In the genomic region with DNA sequence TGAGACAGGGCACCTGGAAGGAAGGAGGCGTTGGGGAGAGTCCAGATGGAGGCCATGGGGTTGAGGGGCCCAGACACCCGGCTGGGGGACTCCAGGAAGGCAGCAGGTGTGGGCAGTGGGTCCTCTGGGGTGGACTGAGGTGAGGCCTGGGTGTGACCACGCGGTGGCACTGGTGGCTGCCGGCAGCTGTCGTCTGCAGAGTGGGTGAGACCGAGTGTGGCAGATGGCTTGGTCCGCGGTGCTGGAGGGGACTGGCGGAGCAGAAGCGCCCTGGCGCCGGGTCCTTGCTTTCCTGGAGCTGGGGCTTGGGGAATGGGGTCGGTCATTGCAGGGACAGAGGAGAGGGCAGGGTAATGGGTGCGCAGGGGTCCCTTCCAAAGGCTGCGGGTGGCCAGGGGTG, we compare ENCODE assay signal across 9 cellular contexts. TPM values are rescaled to one million over a fixed set of nuclear protein-coding genes. Genes with fewer than 3 reads are reported as not detected.
A peak's percentile ranks its signal among the peaks of the same experiment; 100 is the strongest.
DNase-seq lines count a peak whose midpoint lies in the region; ATAC-seq and TF ChIP-seq lines count a peak whose summit lies in the region.
"Had no signal": no experiment of that assay in that cellular context is flagged by ENCODE, and none has a peak within 500 bp of the region (broad histone marks: within the 10 kb centered on the region; RNA-seq: fewer than 3 reads in every experiment).

No MANE protein-coding gene starts in this region.

- H3K79me2 ChIP-seq in mesendoderm (ENCODE audit: control insufficient read depth, insufficient read depth, low read length) = no peaks in the 10 kb centered on the region

- no peak for DNase-seq in GM06990 (ENCODE audit: extremely low read depth, insufficient read length)
- no peak for DNase-seq in activated naive CD8-positive, alpha-beta T cell treated with anti-CD3 and anti-CD28 coated beads, Interleukin-2, amount 10 ng/mL, durations not matched to agents 7 days and 5 days
- peak; percentile 40 for DNase-seq in mesendoderm
- DNase-seq in NCI-H1048 (lab: John Stamatoyannopoulos, UW) = no peak

- H3K9ac ChIP-seq in mesendoderm (ENCODE audit: low read length) = peak overlapping the region; percentile 42

- H3K56ac ChIP-seq in mesendoderm (ENCODE audit: low read length) = peak overlapping the region; percentile 64

- no CpG with 5 or more reads among the region's 16 CpGs for WGBS in mesendoderm (ENCODE audit: extremely low coverage, insufficient coverage, low lambda C conversion rate)

- no peaks in the 10 kb centered on the region for H3K79me1 ChIP-seq in mesendoderm (ENCODE audit: low read length)

- H3K4ac ChIP-seq in mesendoderm (ENCODE audit: low read depth, low read length) = no peak overlapping the region

- no peak overlapping the region for H3K27ac ChIP-seq in mesendoderm (ENCODE audit: low read depth, low read length)
- H3K27ac ChIP-seq: HL-60 had no signal

- peak; percentile 29 for TF ChIP-seq CTCF in GM06990 (IDR thresholded peaks at IDR 0.05; ENCODE audit: insufficient read depth, low read length, poor library complexity, severe bottlenecking)

- peak overlapping the region; percentile 42 for H3K4me3 Mint-ChIP-seq in activated naive CD8-positive, alpha-beta T cell treated with anti-CD3 and anti-CD28 coated beads, Interleukin-2, amount 10 ng/mL, durations not matched to agents 7 days and 5 days

- H3K27me3 ChIP-seq in GM06990 (replicated peaks; ENCODE audit: control insufficient read depth, insufficient read depth, low read length) (no peaks in the 10 kb centered on the region), mesendoderm (ENCODE audit: insufficient read depth, low read length, poor library complexity) (no peaks in the 10 kb centered on the region)

- H4K8ac ChIP-seq in mesendoderm (ENCODE audit: low read depth, low read length) = no peak overlapping the region

- H3K27me3 Mint-ChIP-seq in activated naive CD8-positive, alpha-beta T cell treated with anti-CD3 and anti-CD28 coated beads, Interleukin-2, amount 10 ng/mL, durations not matched to agents 7 days and 5 days = no peaks in the 10 kb centered on the region

- no peak overlapping the region for H2BK15ac ChIP-seq in mesendoderm (replicated peaks; ENCODE audit: low read depth)

- no peak overlapping the region for H2BK5ac ChIP-seq in mesendoderm (ENCODE audit: low read length)

- H3K9me3 Mint-ChIP-seq in activated naive CD8-positive, alpha-beta T cell treated with anti-CD3 and anti-CD28 coated beads, Interleukin-2, amount 10 ng/mL, durations not matched to agents 7 days and 5 days = no peaks in the 10 kb centered on the region

- no peak overlapping the region for H4K5ac ChIP-seq in mesendoderm (ENCODE audit: low read length)

- peak overlapping the region; percentile 27 for H3K4me2 ChIP-seq in mesendoderm (ENCODE audit: low read length)

- H3K18ac ChIP-seq in mesendoderm (ENCODE audit: low read length) = no peak overlapping the region

- H3K27ac Mint-ChIP-seq in activated naive CD8-positive, alpha-beta T cell treated with anti-CD3 and anti-CD28 coated beads, Interleukin-2, amount 10 ng/mL, durations not matched to agents 7 days and 5 days = peak overlapping the region; percentile 72

- H2BK120ac ChIP-seq in mesendoderm (ENCODE audit: low read depth, low read length) = no peak overlapping the region

- no peak overlapping the region for H2AK5ac ChIP-seq in mesendoderm (ENCODE audit: low read length)

- ATAC-seq in HG03159 (IDR thresholded peaks at IDR 0.05; ENCODE audit: unreplicated experiment) (peak; percentile 2), GM19328 (IDR thresholded peaks at IDR 0.05; ENCODE audit: unreplicated experiment) (no peak), GM21619 (IDR thresholded peaks at IDR 0.05; ENCODE audit: unreplicated experiment) (no peak), GM18498 (IDR thresholded peaks at IDR 0.05; ENCODE audit: unreplicated experiment) (no peak)
- no peak for ATAC-seq in activated naive CD8-positive, alpha-beta T cell treated with anti-CD3 and anti-CD28 coated beads, Interleukin-2, amount 10 ng/mL, durations not matched to agents 7 days and 5 days (ENCODE audit: low read depth)

- H3K36me3 Mint-ChIP-seq in activated naive CD8-positive, alpha-beta T cell treated with anti-CD3 and anti-CD28 coated beads, Interleukin-2, amount 10 ng/mL, durations not matched to agents 7 days and 5 days = no peaks in the 10 kb centered on the region

- POLR2A ChIA-PET in activated naive CD8-positive, alpha-beta T cell treated with anti-CD3 and anti-CD28 coated beads, Interleukin-2, amount 10 ng/mL, durations not matched to agents 7 days and 5 days (lab: Charles Lee) = interaction anchor here (0.7 to 2.7 kb wide), 6 partner anchors 13 to 84 kb away, joined by 3 to 18 read pairs (median 6); a partner anchor contains a TSS

- peak overlapping the region; percentile 44 for H3K4me3 ChIP-seq in GM06990 (replicated peaks; ENCODE audit: low read depth, low read length)
- H3K4me3 ChIP-seq in mesendoderm (ENCODE audit: low read length) = no peak overlapping the region

- no peak overlapping the region for H3K23ac ChIP-seq in mesendoderm (ENCODE audit: low read length)

- H3K36me3 ChIP-seq in GM06990 (ENCODE audit: control insufficient read depth, insufficient read depth, low read length) (no peaks in the 10 kb centered on the region; the same call in 1 of the 2 replicates), mesendoderm (ENCODE audit: control insufficient read depth, insufficient read depth, low read length) (no peaks in the 10 kb centered on the region)

- H3K4me1 Mint-ChIP-seq in activated naive CD8-positive, alpha-beta T cell treated with anti-CD3 and anti-CD28 coated beads, Interleukin-2, amount 10 ng/mL, durations not matched to agents 7 days and 5 days = peaks cover 4% of the 10 kb centered on the region

- H3K4me1 ChIP-seq in mesendoderm (ENCODE audit: control insufficient read depth, low read depth, low read length) = no peaks in the 10 kb centered on the region

RNA-seq across cellular contexts. Expression of a gene that starts 12.5 kb away (rescaled TPM):
- total RNA-seq in activated naive CD8-positive, alpha-beta T cell treated with anti-CD3 and anti-CD28 coated beads, Interleukin-2, amount 10 ng/mL, durations not matched to agents 7 days and 5 days = 10 to 100 TPM; 18.8 to 19.3 TPM
- 26.7 TPM for polyA plus RNA-seq in mesendoderm (2013, experiment 1 of 2)
- 26.6 TPM for polyA plus RNA-seq in mesendoderm (2013, experiment 2 of 2)

RNA-seq across cellular contexts. Expression of a gene that starts 19.1 kb away (rescaled TPM):
- 100 to 1,000 TPM; 425 to 457 TPM for total RNA-seq in activated naive CD8-positive, alpha-beta T cell treated with anti-CD3 and anti-CD28 coated beads, Interleukin-2, amount 10 ng/mL, durations not matched to agents 7 days and 5 days
- 13.2 TPM for polyA plus RNA-seq in mesendoderm (2013, experiment 1 of 2)
- polyA plus RNA-seq in mesendoderm (2013, experiment 2 of 2) = 12.9 TPM

RNA-seq across cellular contexts. Expression of a gene that starts 32.5 kb away (rescaled TPM):
- total RNA-seq in activated naive CD8-positive, alpha-beta T cell treated with anti-CD3 and anti-CD28 coated beads, Interleukin-2, amount 10 ng/mL, durations not matched to agents 7 days and 5 days = 1 to 10 TPM in 1 of 2 experiments, under 1 TPM in 1; 0.60 to 1.1 TPM
- polyA plus RNA-seq in mesendoderm (2013, experiment 1 of 2) = 0.27 TPM
- polyA plus RNA-seq in mesendoderm (2013, experiment 2 of 2) = 0.34 TPM

RNA-seq across cellular contexts. Expression of a gene that starts 41.7 kb away (rescaled TPM):
- total RNA-seq in activated naive CD8-positive, alpha-beta T cell treated with anti-CD3 and anti-CD28 coated beads, Interleukin-2, amount 10 ng/mL, durations not matched to agents 7 days and 5 days = not detected
- not detected for polyA plus RNA-seq in mesendoderm (2013, experiment 1 of 2)
- not detected for polyA plus RNA-seq in mesendoderm (2013, experiment 2 of 2)

RNA-seq across cellular contexts. Expression of a gene that starts 50.5 kb away (rescaled TPM):
- total RNA-seq in activated naive CD8-positive, alpha-beta T cell treated with anti-CD3 and anti-CD28 coated beads, Interleukin-2, amount 10 ng/mL, durations not matched to agents 7 days and 5 days = not detected
- not detected for polyA plus RNA-seq in mesendoderm (2013, experiment 1 of 2)
- polyA plus RNA-seq in mesendoderm (2013, experiment 2 of 2) = not detected
